14 cellular contexts compared by ENCODE assay signal in the genomic region with DNA sequence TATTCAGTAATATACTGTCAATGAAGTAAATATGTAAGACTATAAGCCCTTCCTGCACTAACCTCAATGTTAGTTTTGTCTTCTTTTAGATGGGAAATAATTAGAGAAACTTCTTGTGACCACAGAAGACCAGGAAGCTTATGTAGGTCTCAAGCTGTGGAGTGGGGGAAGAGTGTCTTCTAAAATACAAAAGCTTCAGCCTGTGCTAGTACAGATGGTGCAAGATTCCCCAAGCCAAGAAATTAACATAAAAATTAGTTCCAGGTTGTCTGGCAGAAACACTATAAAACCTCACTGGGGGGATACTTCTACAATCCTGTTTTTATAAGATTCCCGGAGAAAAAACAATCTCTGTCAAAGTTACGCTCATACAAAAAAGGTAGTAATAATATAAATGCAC.
DNase-seq lines count a peak whose midpoint lies in the region; TF ChIP-seq lines count a peak whose summit lies in the region.
"Had no signal": no experiment of that assay in that cellular context is flagged by ENCODE, and none has a peak within 500 bp of the region (broad histone marks: within the 10 kb centered on the region; RNA-seq: fewer than 3 reads in every experiment).

No MANE protein-coding gene starts in this region.

- H3K4me3 ChIP-seq in brain microvascular endothelial cell (ENCODE audit: low read depth, low read length): no peak overlapping the region
- H3K4me3 ChIP-seq: HAP-1, testis had no signal

- H3K27me3 ChIP-seq in brain microvascular endothelial cell (replicated peaks): no peaks in the 10 kb centered on the region
- H3K27me3 ChIP-seq: testis had no signal

- H3K9me3 Mint-ChIP-seq in activated naive CD4-positive, alpha-beta T cell treated with anti-CD3 and anti-CD28 coated beads, Interleukin-2, amount 50 U/mL, for 24 hours: no peaks in the 10 kb centered on the region
- H3K9me3 Mint-ChIP-seq in activated naive CD8-positive, alpha-beta T cell treated with anti-CD3 and anti-CD28 coated beads for 36 hours: peaks cover 14% of the 10 kb centered on the region
- peaks cover 18% of the 10 kb centered on the region for H3K9me3 Mint-ChIP-seq in mesothelial cell of epicardium

- H3K36me3 Mint-ChIP-seq in activated naive CD4-positive, alpha-beta T cell treated with anti-CD3 and anti-CD28 coated beads, Interleukin-2, amount 50 U/mL, for 24 hours: peaks cover 26% of the 10 kb centered on the region
- H3K36me3 Mint-ChIP-seq in activated naive CD8-positive, alpha-beta T cell treated with anti-CD3 and anti-CD28 coated beads for 36 hours: peaks cover 72% of the 10 kb centered on the region
- peaks cover 23% of the 10 kb centered on the region for H3K36me3 Mint-ChIP-seq in mesothelial cell of epicardium

- H3K36me3 ChIP-seq in brain microvascular endothelial cell (replicated peaks): no peaks in the 10 kb centered on the region
- H3K36me3 ChIP-seq: HAP-1 had no signal

- peaks cover 70% of the 10 kb centered on the region for H3K4me1 Mint-ChIP-seq in activated naive CD4-positive, alpha-beta T cell treated with anti-CD3 and anti-CD28 coated beads, Interleukin-2, amount 50 U/mL, for 24 hours
- H3K4me1 Mint-ChIP-seq in activated naive CD8-positive, alpha-beta T cell treated with anti-CD3 and anti-CD28 coated beads for 36 hours: peaks cover 49% of the 10 kb centered on the region
- peaks cover 14% of the 10 kb centered on the region for H3K4me1 Mint-ChIP-seq in mesothelial cell of epicardium

- no peaks in the 10 kb centered on the region for H3K27me3 Mint-ChIP-seq in activated naive CD4-positive, alpha-beta T cell treated with anti-CD3 and anti-CD28 coated beads, Interleukin-2, amount 50 U/mL, for 24 hours
- no peaks in the 10 kb centered on the region for H3K27me3 Mint-ChIP-seq in activated naive CD8-positive, alpha-beta T cell treated with anti-CD3 and anti-CD28 coated beads for 36 hours
- no peaks in the 10 kb centered on the region for H3K27me3 Mint-ChIP-seq in mesothelial cell of epicardium (ENCODE audit: low read depth)
- H3K27me3 Mint-ChIP-seq: progenitor cell of endocrine pancreas had no signal

- TF ChIP-seq CTCF in mesothelial cell of epicardium (IDR thresholded peaks at IDR 0.05; ENCODE audit: unreplicated experiment) (no peak), brain microvascular endothelial cell (IDR thresholded peaks at IDR 0.05; ENCODE audit: low read depth, low read length, missing control alignments) (no peak)

- peak overlapping the region; percentile 87 for H3K27ac Mint-ChIP-seq in activated naive CD4-positive, alpha-beta T cell treated with anti-CD3 and anti-CD28 coated beads, Interleukin-2, amount 50 U/mL, for 24 hours
- peak overlapping the region; percentile 64 for H3K27ac Mint-ChIP-seq in activated naive CD8-positive, alpha-beta T cell treated with anti-CD3 and anti-CD28 coated beads for 36 hours
- H3K27ac Mint-ChIP-seq in mesothelial cell of epicardium: peak overlapping the region; percentile 95
- H3K27ac Mint-ChIP-seq: progenitor cell of endocrine pancreas had no signal

- no peak overlapping the region for H3K27ac ChIP-seq in brain microvascular endothelial cell

- DNase-seq in activated naive CD4-positive, alpha-beta T cell (lab: John Stamatoyannopoulos, UW): no peak
- DNase-seq in activated naive CD8-positive, alpha-beta T cell treated with anti-CD3 and anti-CD28 coated beads for 36 hours: no peak
- DNase-seq in mesothelial cell of epicardium (ENCODE audit: low spot score in 2 of 2, unreplicated experiment in 2 of 2): no peak
- no peak for DNase-seq in occipital lobe (lab: John Stamatoyannopoulos, UW)
- no peak for DNase-seq in brain microvascular endothelial cell
- no peak for DNase-seq in effector CD8-positive, alpha-beta T cell (lab: John Stamatoyannopoulos, UW)
- DNase-seq in NCI-H69 (lab: John Stamatoyannopoulos, UW): no peak
- DNase-seq: NCI-H187 treated with DMSO at 0.1 percent for 48 hours; PC-3; stimulated activated CD4-positive, alpha-beta T cell treated with anti-CD3 and anti-CD28 coated beads, Interleukin-4, amount 100 ng/mL, for 4 hours; testis had no signal

- H3K4me3 Mint-ChIP-seq in activated naive CD4-positive, alpha-beta T cell treated with anti-CD3 and anti-CD28 coated beads, Interleukin-2, amount 50 U/mL, for 24 hours: no peak overlapping the region
- no peak overlapping the region for H3K4me3 Mint-ChIP-seq in activated naive CD8-positive, alpha-beta T cell treated with anti-CD3 and anti-CD28 coated beads for 36 hours
- no peak overlapping the region for H3K4me3 Mint-ChIP-seq in mesothelial cell of epicardium

- in situ Hi-C loops in brain microvascular endothelial cell (cut with HindIII; ENCODE audit: low pct_ligation_motif_present, low sequenced_read_pairs): no loop called here
